ENCODE assay signal across 15 cellular contexts in the genomic region with DNA sequence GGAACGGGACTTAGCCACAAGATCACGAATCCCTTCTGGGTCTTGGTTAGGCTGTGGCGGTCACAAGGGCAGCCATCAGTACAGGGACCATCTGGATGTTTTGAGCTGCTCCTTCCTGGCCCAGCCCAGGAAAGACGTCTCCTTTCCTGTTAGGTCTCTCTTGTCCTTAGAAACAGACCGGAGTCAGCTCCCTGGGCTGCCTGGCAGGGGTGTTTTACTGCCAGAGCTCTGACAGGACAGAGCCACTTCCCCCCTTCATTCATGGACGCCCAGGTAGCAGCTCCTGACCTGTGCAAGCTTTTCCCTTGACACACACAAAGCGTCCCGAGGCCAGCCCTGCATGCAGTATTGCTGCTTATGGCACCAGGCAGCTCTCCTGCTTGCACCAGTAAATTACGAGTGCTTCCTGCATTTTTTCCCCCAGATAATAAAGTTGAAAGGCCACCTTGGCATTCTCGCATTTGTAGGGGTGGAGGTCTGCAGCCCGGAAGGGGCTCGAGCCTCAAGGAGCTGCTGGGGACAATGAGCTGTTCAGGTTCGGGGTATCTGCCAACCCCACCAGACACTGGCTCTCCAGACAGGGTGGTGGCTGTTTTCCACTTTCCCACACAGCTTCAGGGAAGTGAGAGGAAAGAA.
DNase-seq lines count a peak whose midpoint lies in the region; ATAC-seq and TF ChIP-seq lines count a peak whose summit lies in the region.
"Had no signal": no experiment of that assay in that cellular context is flagged by ENCODE, and none has a peak within 500 bp of the region (broad histone marks: within the 10 kb centered on the region; RNA-seq: fewer than 3 reads in every experiment).

No MANE protein-coding gene starts in this region.

- in situ Hi-C loops in GM13977 (cut with MboI; ENCODE audit: low pct_unique_long_range_greater_than_20kb, low sequenced_read_pairs, unreplicated experiment) = no loop called here

- peak overlapping the region; percentile 16; the same call in 1 of the 2 replicates for H3K4me2 ChIP-seq in MM.1S (ENCODE audit: low read depth, low read length)

- no peaks in the 10 kb centered on the region for H3K4me1 ChIP-seq in CD4-positive, CD25-positive, alpha-beta regulatory T cell (ENCODE audit: control insufficient read depth, insufficient read depth, low read length, poor library complexity, severe bottlenecking)
- peaks cover 11% of the 10 kb centered on the region; the same call in 1 of the 2 replicates for H3K4me1 ChIP-seq in MM.1S (ENCODE audit: low read length)
- no peaks in the 10 kb centered on the region for H3K4me1 ChIP-seq in gastroesophageal sphincter

- H3K36me3 Mint-ChIP-seq in CD4-positive, CD25-positive, alpha-beta regulatory T cell = peaks cover 4% of the 10 kb centered on the region
- H3K36me3 Mint-ChIP-seq in mesothelial cell of epicardium = peaks cover 12% of the 10 kb centered on the region

- TF ChIP-seq CTCF in MM.1S (IDR thresholded peaks at IDR 0.05; ENCODE audit: low read length) = no peak
- no peak for TF ChIP-seq CTCF in gastroesophageal sphincter (IDR thresholded peaks at IDR 0.05)
- TF ChIP-seq CTCF in mesothelial cell of epicardium (IDR thresholded peaks at IDR 0.05; ENCODE audit: unreplicated experiment) = no peak
- TF ChIP-seq CTCF in GM13977 (IDR thresholded peaks at IDR 0.05; ENCODE audit: extremely low read depth, insufficient read depth, missing control alignments) = no peak

- H3K27me3 ChIP-seq in CD4-positive, CD25-positive, alpha-beta regulatory T cell (ENCODE audit: control insufficient read depth, insufficient read depth, low read length) = no peaks in the 10 kb centered on the region
- H3K27me3 ChIP-seq in MM.1S (replicated peaks; ENCODE audit: insufficient read depth, low read length) (no peaks in the 10 kb centered on the region), gastroesophageal sphincter (no peaks in the 10 kb centered on the region)

- H3K9me3 ChIP-seq in CD4-positive, CD25-positive, alpha-beta regulatory T cell (ENCODE audit: control insufficient read depth in 2 of 2, low read length in 2 of 2) = no peaks in the 10 kb centered on the region
- H3K9me3 ChIP-seq in MM.1S (replicated peaks; ENCODE audit: insufficient read depth, low read length) (no peaks in the 10 kb centered on the region), gastroesophageal sphincter (no peaks in the 10 kb centered on the region)

- H3K27me3 Mint-ChIP-seq in CD4-positive, CD25-positive, alpha-beta regulatory T cell = no peaks in the 10 kb centered on the region
- H3K27me3 Mint-ChIP-seq in mesothelial cell of epicardium (ENCODE audit: low read depth) = no peaks in the 10 kb centered on the region

- ATAC-seq in CD4-positive, CD25-positive, alpha-beta regulatory T cell (ENCODE audit: low read depth in 2 of 2) = no peak
- peak; percentile 31 for ATAC-seq in gastroesophageal sphincter
- ATAC-seq in activated CD4-positive, CD25-positive, alpha-beta regulatory T cell treated with anti-CD3 and anti-CD28 coated beads, Interleukin-2, amount 50 U/mL, for 24 hours = no peak
- ATAC-seq: GM12878 had no signal

- TF ChIP-seq POLR2A in gastroesophageal sphincter (IDR thresholded peaks at IDR 0.05) = no peak

- H3K4me3 Mint-ChIP-seq in CD4-positive, CD25-positive, alpha-beta regulatory T cell = no peak overlapping the region
- H3K4me3 Mint-ChIP-seq in mesothelial cell of epicardium = peak overlapping the region; percentile 28

- H3K9me2 ChIP-seq in MM.1S (replicated peaks; ENCODE audit: insufficient read depth, low read length) = no peaks in the 10 kb centered on the region

- peaks cover 17 to 55% (median 31%) of the 10 kb centered on the region in 4 donors for H3K4me1 Mint-ChIP-seq in CD4-positive, CD25-positive, alpha-beta regulatory T cell
- H3K4me1 Mint-ChIP-seq in mesothelial cell of epicardium = peaks cover 22% of the 10 kb centered on the region

- WGBS in gastroesophageal sphincter (ENCODE audit: low coverage in 1 of 2), 2 donors = 53 to 69% methylated on average over 5 to 6 of the region's 13 CpGs

- H3K4me3 ChIP-seq in CD4-positive, CD25-positive, alpha-beta regulatory T cell (ENCODE audit: low read depth, low read length) = no peak overlapping the region
- H3K4me3 ChIP-seq in MM.1S (ENCODE audit: low read length) = no peak overlapping the region
- H3K4me3 ChIP-seq in gastroesophageal sphincter = no peak overlapping the region
- H3K4me3 ChIP-seq: GM12878 had no signal

- H4K20me1 ChIP-seq in MM.1S (ENCODE audit: insufficient read depth, low read length) = no peaks in the 10 kb centered on the region

- H2AFZ ChIP-seq in MM.1S (ENCODE audit: low read length) = peak overlapping the region; percentile 65

- no peak overlapping the region; the same call in 1 of the 2 replicates for H3K9ac ChIP-seq in MM.1S (ENCODE audit: low read length)

- H3K9me3 Mint-ChIP-seq in CD4-positive, CD25-positive, alpha-beta regulatory T cell = no peaks in the 10 kb centered on the region
- no peaks in the 10 kb centered on the region for H3K9me3 Mint-ChIP-seq in mesothelial cell of epicardium

- no peak for DNase-seq in CD4-positive, CD25-positive, alpha-beta regulatory T cell
- DNase-seq in MM.1S = no peak
- no peak for DNase-seq in mesothelial cell of epicardium (ENCODE audit: low spot score in 2 of 2, unreplicated experiment in 2 of 2)
- DNase-seq in activated CD4-positive, CD25-positive, alpha-beta regulatory T cell treated with anti-CD3 and anti-CD28 coated beads, Interleukin-2, amount 50 U/mL, for 72 hours = no peak
- DNase-seq in GM13977 (ENCODE audit: low spot score) = no peak
- DNase-seq in HuH-7.5 (ENCODE audit: low spot score) = no peak
- DNase-seq: AML-193; Kasumi-1; NCI-H187 treated with DMSO at 0.1 percent for 48 hours; NCI-H526 treated with DMSO at 0.1 percent for 48 hours; SHP77; stimulated activated naive CD4-positive, alpha-beta T cell had no signal

- H3K27ac ChIP-seq in CD4-positive, CD25-positive, alpha-beta regulatory T cell (ENCODE audit: insufficient read depth, low read length, poor library complexity, severe bottlenecking) = no peak overlapping the region
- H3K27ac ChIP-seq in MM.1S (ENCODE audit: low read length) (no peak overlapping the region), gastroesophageal sphincter (no peak overlapping the region)

- no peak for TF ChIP-seq EP300 in gastroesophageal sphincter (IDR thresholded peaks at IDR 0.05)

- H3F3A ChIP-seq in MM.1S (ENCODE audit: insufficient read depth, low read length) = no peaks in the 10 kb centered on the region

- H3K36me3 ChIP-seq in CD4-positive, CD25-positive, alpha-beta regulatory T cell (ENCODE audit: control insufficient read depth, insufficient read depth, low read length) = peaks cover 24% of the 10 kb centered on the region
- H3K36me3 ChIP-seq in MM.1S (replicated peaks; ENCODE audit: insufficient read depth, low read length) = no peaks in the 10 kb centered on the region
- H3K36me3 ChIP-seq in gastroesophageal sphincter = no peaks in the 10 kb centered on the region

- H3K27ac Mint-ChIP-seq in CD4-positive, CD25-positive, alpha-beta regulatory T cell = peak overlapping the region in 2 of 3 donors; percentile 64 to 80
- peak overlapping the region; percentile 93 for H3K27ac Mint-ChIP-seq in mesothelial cell of epicardium

- no peaks in the 10 kb centered on the region for H3K79me2 ChIP-seq in MM.1S (ENCODE audit: low read length)
